ENCODE assay signal across 35 cellular contexts in the genomic region with DNA sequence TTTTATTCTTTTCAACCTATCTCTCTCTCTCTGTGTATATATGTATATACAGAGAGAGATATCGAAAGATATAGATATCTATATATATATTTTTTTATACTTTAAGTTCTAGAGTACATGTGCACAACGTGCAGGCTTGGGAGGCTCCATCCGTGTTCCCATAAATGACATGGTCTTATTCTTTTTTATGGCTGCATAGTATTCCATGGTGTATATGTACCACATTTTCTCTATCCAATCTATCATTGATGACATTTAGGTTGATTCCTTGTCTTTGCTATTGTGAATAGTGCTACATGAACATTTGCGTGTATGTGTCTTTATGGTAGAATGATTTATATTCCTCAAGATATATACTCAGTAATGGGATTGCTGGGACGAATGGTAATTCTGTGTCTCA. TPM values are rescaled to one million over a fixed set of nuclear protein-coding genes. Genes with fewer than 3 reads are reported as not detected.
"Had no signal": no experiment of that assay in that cellular context is flagged by ENCODE, and none has a peak within 500 bp of the region (broad histone marks: within the 10 kb centered on the region; RNA-seq: fewer than 3 reads in every experiment).

No MANE protein-coding gene starts in this region.

- H3K9me3 Mint-ChIP-seq: activated B cell treated with CpG ODN at 0.5 μM for 24 hours; activated CD4-positive, alpha-beta memory T cell treated with anti-CD3 and anti-CD28 coated beads, Interleukin-2, amount 10 ng/mL, durations not matched to agents 7 days and 5 days; activated CD4-positive, alpha-beta T cell treated with anti-CD3 and anti-CD28 coated beads, Interleukin-2, amount 10 ng/mL, durations not matched to agents 7 days and 5 days; activated naive CD4-positive, alpha-beta T cell treated with anti-CD3 and anti-CD28 coated beads, Interleukin-2, amount 10 ng/mL, durations not matched to agents 7 days and 5 days; activated naive CD4-positive, alpha-beta T cell treated with anti-CD3 and anti-CD28 coated beads, Interleukin-2, amount 50 U/mL, for 24 hours; activated T-helper 2 cell treated with anti-CD3 and anti-CD28 coated beads, Interferon-gamma antibody, Interleukin-2, Interleukin-4, amounts not matched to agents 10 μg/mL and 5 μg/mL and 100 μg/mL, durations not matched to agents 14 hours and 24 hours and 36 hours; brain; central memory CD8-positive, alpha-beta T cell; T-helper 1 cell treated with Interleukin-12 subunit alpha and Interleukin-12 subunit beta and Interleukin-4 antibody, amounts not matched to agents 30 μg/mL and 1 μg/mL, for 36 hours had no signal

- H3K9me3 ChIP-seq: ascending aorta had no signal

- H3K4me3 Mint-ChIP-seq: activated B cell treated with CpG ODN at 0.5 μM for 24 hours; activated CD4-positive, alpha-beta memory T cell treated with anti-CD3 and anti-CD28 coated beads, Interleukin-2, amount 10 ng/mL, durations not matched to agents 7 days and 5 days; activated CD4-positive, alpha-beta T cell treated with anti-CD3 and anti-CD28 coated beads, Interleukin-2, amount 10 ng/mL, durations not matched to agents 7 days and 5 days; activated CD8-positive, alpha-beta memory T cell treated with anti-CD3 and anti-CD28 coated beads, Interleukin-2, amount 10 ng/mL, durations not matched to agents 7 days and 5 days; activated CD8-positive, alpha-beta T cell treated with anti-CD3 and anti-CD28 coated beads, Interleukin-2, amount 10 ng/mL, durations not matched to agents 7 days and 5 days; activated naive CD4-positive, alpha-beta T cell treated with anti-CD3 and anti-CD28 coated beads, Interleukin-2, amount 10 ng/mL, durations not matched to agents 7 days and 5 days; activated naive CD4-positive, alpha-beta T cell treated with anti-CD3 and anti-CD28 coated beads, Interleukin-2, amount 50 U/mL, for 24 hours; activated naive CD8-positive, alpha-beta T cell treated with anti-CD3 and anti-CD28 coated beads for 36 hours; activated T-cell treated with anti-CD3 and anti-CD28 coated beads, Interleukin-2, amount 50 U/mL, for 24 hours; brain; central memory CD8-positive, alpha-beta T cell; T-helper 1 cell treated with Interleukin-12 subunit alpha and Interleukin-12 subunit beta and Interleukin-4 antibody, amounts not matched to agents 30 μg/mL and 1 μg/mL, for 36 hours; T-helper 2 cell treated with Interferon-gamma antibody and Interleukin-4, amounts not matched to agents 5 μg/mL and 100 μg/mL, for 36 hours had no signal

- ATAC-seq: activated CD8-positive, alpha-beta memory T cell treated with anti-CD3 and anti-CD28 coated beads, Interleukin-2, amount 10 ng/mL, durations not matched to agents 7 days and 5 days; activated CD8-positive, alpha-beta T cell treated with anti-CD3 and anti-CD28 coated beads, Interleukin-2, amount 10 ng/mL, durations not matched to agents 7 days and 5 days had no signal

- H3K4me1 ChIP-seq: ascending aorta had no signal

- H3K4me1 Mint-ChIP-seq: activated B cell treated with CpG ODN at 0.5 μM for 24 hours; activated CD4-positive, alpha-beta memory T cell treated with anti-CD3 and anti-CD28 coated beads, Interleukin-2, amount 10 ng/mL, durations not matched to agents 7 days and 5 days; activated CD4-positive, alpha-beta T cell treated with anti-CD3 and anti-CD28 coated beads, Interleukin-2, amount 10 ng/mL, durations not matched to agents 7 days and 5 days; activated CD8-positive, alpha-beta memory T cell treated with anti-CD3 and anti-CD28 coated beads, Interleukin-2, amount 10 ng/mL, durations not matched to agents 7 days and 5 days; activated naive CD4-positive, alpha-beta T cell treated with anti-CD3 and anti-CD28 coated beads, Interleukin-2, amount 10 ng/mL, durations not matched to agents 7 days and 5 days; activated naive CD8-positive, alpha-beta T cell treated with anti-CD3 and anti-CD28 coated beads for 36 hours had no signal

- H3K27me3 ChIP-seq: ascending aorta, cardiac muscle cell had no signal

- H3K27me3 Mint-ChIP-seq: activated B cell treated with CpG ODN at 0.5 μM for 24 hours; activated CD4-positive, alpha-beta memory T cell treated with anti-CD3 and anti-CD28 coated beads, Interleukin-2, amount 10 ng/mL, durations not matched to agents 7 days and 5 days; activated CD4-positive, alpha-beta T cell treated with anti-CD3 and anti-CD28 coated beads, Interleukin-2, amount 10 ng/mL, durations not matched to agents 7 days and 5 days; activated CD8-positive, alpha-beta memory T cell treated with anti-CD3 and anti-CD28 coated beads, Interleukin-2, amount 10 ng/mL, durations not matched to agents 7 days and 5 days; activated naive CD4-positive, alpha-beta T cell treated with anti-CD3 and anti-CD28 coated beads, Interleukin-2, amount 10 ng/mL, durations not matched to agents 7 days and 5 days; activated naive CD4-positive, alpha-beta T cell treated with anti-CD3 and anti-CD28 coated beads, Interleukin-2, amount 50 U/mL, for 24 hours; activated naive CD8-positive, alpha-beta T cell treated with anti-CD3 and anti-CD28 coated beads for 36 hours; activated T-cell treated with anti-CD3 and anti-CD28 coated beads, Interleukin-2, amount 50 U/mL, for 24 hours; brain; central memory CD8-positive, alpha-beta T cell had no signal

- H3K4me3 ChIP-seq: ascending aorta, cardiac muscle cell had no signal

- DNase-seq: activated B cell treated with CpG ODN at 0.5 μM for 24 hours; activated CD4-positive, alpha-beta memory T cell treated with anti-CD3 and anti-CD28 coated beads, Interleukin-2, amount 10 ng/mL, durations not matched to agents 7 days and 5 days; activated CD4-positive, alpha-beta T cell treated with anti-CD3 and anti-CD28 coated beads for 48 hours; activated CD4-positive, alpha-beta T cell treated with anti-CD3 and anti-CD28 coated beads, Interleukin-2, amount 10 ng/mL, durations not matched to agents 7 days and 5 days; activated CD4-positive, alpha-beta T cell treated with anti-CD3 and anti-CD28 coated beads, Interleukin-2, amount 50 U/mL, for 48 hours; activated CD4-positive, CD25-positive, alpha-beta regulatory T cell treated with anti-CD3 and anti-CD28 coated beads, Interleukin-2, amount 50 U/mL, for 72 hours; activated CD8-positive, alpha-beta memory T cell treated with anti-CD3 and anti-CD28 coated beads for 24 hours; activated CD8-positive, alpha-beta memory T cell treated with anti-CD3 and anti-CD28 coated beads, Interleukin-2, amount 10 ng/mL, durations not matched to agents 7 days and 5 days; activated CD8-positive, alpha-beta memory T cell treated with anti-CD3 and anti-CD28 coated beads, Interleukin-2, amount 50 U/mL, for 48 hours; activated CD8-positive, alpha-beta T cell treated with anti-CD3 and anti-CD28 coated beads, Interleukin-2, amount 10 ng/mL, durations not matched to agents 7 days and 5 days; activated effector memory CD4-positive, alpha-beta T cell treated with Interleukin-2 at 50 U/mL for 16 hours; activated gamma-delta T cell; activated naive CD4-positive, alpha-beta T cell treated with anti-CD3 and anti-CD28 coated beads, Interleukin-2, amount 10 ng/mL, durations not matched to agents 7 days and 5 days; activated naive CD4-positive, alpha-beta T cell treated with Interleukin-2 at 50 U/mL for 16 hours; activated naive CD8-positive, alpha-beta T cell treated with anti-CD3 and anti-CD28 coated beads for 36 hours; activated T-cell treated with anti-CD3 and anti-CD28 coated beads, Interleukin-2, amount 50 U/mL, for 24 hours; activated T-cell treated with anti-CD3 and anti-CD28 coated beads, Interleukin-2, amount 50 U/mL, for 48 hours; amygdala; anterior cingulate cortex; caudate nucleus; cerebellar nuclear complex; T-helper 2 cell; T-helper 9 cell had no signal

- H3K27ac ChIP-seq: ascending aorta, cardiac muscle cell, VCaP had no signal

- H3K27ac Mint-ChIP-seq: activated B cell treated with CpG ODN at 0.5 μM for 24 hours; activated CD4-positive, alpha-beta memory T cell treated with anti-CD3 and anti-CD28 coated beads, Interleukin-2, amount 10 ng/mL, durations not matched to agents 7 days and 5 days; activated CD4-positive, alpha-beta T cell treated with anti-CD3 and anti-CD28 coated beads, Interleukin-2, amount 10 ng/mL, durations not matched to agents 7 days and 5 days; activated CD8-positive, alpha-beta memory T cell treated with anti-CD3 and anti-CD28 coated beads, Interleukin-2, amount 10 ng/mL, durations not matched to agents 7 days and 5 days; activated CD8-positive, alpha-beta T cell treated with anti-CD3 and anti-CD28 coated beads, Interleukin-2, amount 10 ng/mL, durations not matched to agents 7 days and 5 days; activated naive CD4-positive, alpha-beta T cell treated with anti-CD3 and anti-CD28 coated beads, Interleukin-2, amount 10 ng/mL, durations not matched to agents 7 days and 5 days; activated naive CD4-positive, alpha-beta T cell treated with anti-CD3 and anti-CD28 coated beads, Interleukin-2, amount 50 U/mL, for 24 hours; activated naive CD8-positive, alpha-beta T cell treated with anti-CD3 and anti-CD28 coated beads for 36 hours; activated T-cell treated with anti-CD3 and anti-CD28 coated beads, Interleukin-2, amount 50 U/mL, for 24 hours; activated T-helper 2 cell treated with anti-CD3 and anti-CD28 coated beads, Interferon-gamma antibody, Interleukin-2, Interleukin-4, amounts not matched to agents 10 μg/mL and 5 μg/mL and 100 μg/mL, durations not matched to agents 14 hours and 24 hours and 36 hours; brain; T-helper 1 cell treated with Interleukin-12 subunit alpha and Interleukin-12 subunit beta and Interleukin-4 antibody, amounts not matched to agents 30 μg/mL and 1 μg/mL, for 36 hours; T-helper 2 cell treated with Interferon-gamma antibody and Interleukin-4, amounts not matched to agents 5 μg/mL and 100 μg/mL, for 36 hours had no signal

- FAIRE-seq: bronchial epithelial cell, TTC549 had no signal

- H3K36me3 ChIP-seq: cardiac muscle cell had no signal

RNA-seq across cellular contexts. Expression of a gene that starts 55.2 kb away (rescaled TPM):
- total RNA-seq: activated B cell treated with CpG ODN at 0.5 μM for 24 hours; activated CD4-positive, alpha-beta memory T cell treated with anti-CD3 and anti-CD28 coated beads, Interleukin-2, amount 10 ng/mL, durations not matched to agents 7 days and 5 days; activated CD4-positive, alpha-beta T cell treated with anti-CD3 and anti-CD28 coated beads, Interleukin-2, amount 10 ng/mL, durations not matched to agents 7 days and 5 days; activated CD8-positive, alpha-beta memory T cell treated with anti-CD3 and anti-CD28 coated beads, Interleukin-2, amount 10 ng/mL, durations not matched to agents 7 days and 5 days; activated CD8-positive, alpha-beta T cell treated with anti-CD3 and anti-CD28 coated beads, Interleukin-2, amount 10 ng/mL, durations not matched to agents 7 days and 5 days; activated T-helper 2 cell treated with anti-CD3 and anti-CD28 coated beads, Interferon-gamma antibody, Interleukin-2, Interleukin-4, amounts not matched to agents 10 μg/mL and 5 μg/mL and 100 μg/mL, durations not matched to agents 14 hours and 24 hours and 36 hours; ascending aorta; bronchial epithelial cell; chondrocyte had no signal
